In genomic region chr2:222842517-222843174, GRCh38 we compare ENCODE assay signal across 8 cellular contexts. TPM values are rescaled to one million over a fixed set of nuclear protein-coding genes. Genes with fewer than 3 reads are reported as not detected.
A peak's percentile ranks its signal among the peaks of the same experiment; 100 is the strongest.
DNase-seq lines count a peak whose midpoint lies in the region; ATAC-seq and TF ChIP-seq lines count a peak whose summit lies in the region.

No MANE protein-coding gene starts in this region.

- H3K36me3 ChIP-seq in RWPE2 (ENCODE audit: low read depth) (no peaks in the 10 kb centered on the region), transverse colon (no peaks in the 10 kb centered on the region)

- WGBS in transverse colon (ENCODE audit: low coverage in 1 of 2), 2 donors: 32 to 43% methylated on average over 3 of the region's 3 CpGs

- peaks cover 77% of the 10 kb centered on the region for H3K4me1 ChIP-seq in RWPE2 (ENCODE audit: insufficient read depth, poor library complexity, severe bottlenecking)
- H3K4me1 ChIP-seq in transverse colon: peaks cover 0 to 11% (median 4%) of the 10 kb centered on the region in 4 donors

- no peak for TF ChIP-seq EP300 in transverse colon (IDR thresholded peaks at IDR 0.05; ENCODE audit: low read depth)

- no peaks in the 10 kb centered on the region for H3K27me3 ChIP-seq in RWPE2 (ENCODE audit: insufficient read depth, poor library complexity, severe bottlenecking)
- H3K27me3 ChIP-seq in transverse colon: no peaks in the 10 kb centered on the region

- ATAC-seq in RWPE2 (ENCODE audit: low read depth) (peak; percentile 74), HG02571 (IDR thresholded peaks at IDR 0.05; ENCODE audit: unreplicated experiment) (no peak)

- H3K27ac ChIP-seq in RWPE2 (ENCODE audit: poor library complexity, severe bottlenecking) (peak overlapping the region; percentile 98), transverse colon (peak overlapping the region; percentile 22 to 59 (median 40))

- H3K9me3 ChIP-seq in RWPE2 (ENCODE audit: severe bottlenecking): no peaks in the 10 kb centered on the region
- no peaks in the 10 kb centered on the region for H3K9me3 ChIP-seq in transverse colon

- TF ChIP-seq CTCF in RWPE2 (IDR thresholded peaks at IDR 0.05; ENCODE audit: poor library complexity, severe bottlenecking) (no peak), fibroblast of villous mesenchyme (IDR thresholded peaks at IDR 0.05; ENCODE audit: insufficient read depth, low read depth, low read length) (no peak), transverse colon (IDR thresholded peaks at IDR 0.05) (no peak)

- in situ Hi-C loops in transverse colon (cut with MboI; ENCODE audit: low pct_ligation_motif_present in 1 of 4, low pct_unique_long_range_greater_than_20kb in 1 of 4, low sequenced_read_pairs in 3 of 4): no loop called here

- intact Hi-C loops in transverse colon (cut with DNase I; ENCODE audit: low total_unique reads): loop anchor here (1.0 kb wide), 1 partner anchor 30 kb away; no protein-coding TSS in a partner anchor

- no peak for TF ChIP-seq POLR2A in transverse colon (IDR thresholded peaks at IDR 0.05)

- peak; percentile 35 for DNase-seq in NCI-H748 (lab: John Stamatoyannopoulos, UW; ENCODE audit: unreplicated experiment)
- no peak for DNase-seq in NCI-H748 treated with DMSO at 0.1 percent for 48 hours (lab: John Stamatoyannopoulos, UW)
- DNase-seq in RWPE2 (ENCODE audit: low spot score): no peak
- DNase-seq in fibroblast of villous mesenchyme (ENCODE audit: low read depth): peak; percentile 49
- DNase-seq in transverse colon: no peak
- DNase-seq in NCI-H2227 (lab: John Stamatoyannopoulos, UW; ENCODE audit: unreplicated experiment): no peak
- no peak for DNase-seq in effector CD4-positive, alpha-beta T cell

- H3K4me3 ChIP-seq in RWPE2 (ENCODE audit: severe bottlenecking) (peak overlapping the region; percentile 0), fibroblast of villous mesenchyme (ENCODE audit: low read depth, low read length) (no peak overlapping the region), transverse colon (no peak overlapping the region)

RNA-seq across cellular contexts. Expression of gene ACSL3, which starts 18.2 kb away (rescaled TPM):
- 195 and 207 TPM in 2 replicates for total RNA-seq in fibroblast of villous mesenchyme
- 10 to 100 TPM; 22.4 to 54.1 (median 42.3) TPM for total RNA-seq in transverse colon

Comparison
In these comparisons a context has a peak if more than half of its experiments do, and no peak if none do; other contexts are left out.
1. DNase-seq: peak in NCI-H748 (single experiment) and fibroblast of villous mesenchyme (single experiment); none in NCI-H748 treated with DMSO at 0.1 percent for 48 hours (single experiment), RWPE2 (single experiment), transverse colon (single experiment), NCI-H2227 (single experiment) and effector CD4-positive, alpha-beta T cell (single experiment).